ENCODE assay signal across 8 cellular contexts in genomic region chr17:21214777-21215541, GRCh38. TPM values are rescaled to one million over a fixed set of nuclear protein-coding genes. Genes with fewer than 3 reads are reported as not detected.
DNase-seq lines count a peak whose midpoint lies in the region; ATAC-seq and TF ChIP-seq lines count a peak whose summit lies in the region.

No MANE protein-coding gene starts in this region.

- H2BK5ac ChIP-seq in mesendoderm (ENCODE audit: low read length), result peak overlapping the region; percentile 51

- H3K27ac ChIP-seq in MM.1S (ENCODE audit: low read length) (peak overlapping the region; percentile 92; the same call in 1 of the 2 replicates), mesendoderm (ENCODE audit: low read depth, low read length) (peak overlapping the region; percentile 68), vagina (peak overlapping the region; percentile 85)

- ATAC-seq in GM21723 (IDR thresholded peaks at IDR 0.05; ENCODE audit: unreplicated experiment), result peak; percentile 20

- H4K20me1 ChIP-seq in MM.1S (ENCODE audit: insufficient read depth, low read length), result peaks cover 24% of the 10 kb centered on the region

- no peak overlapping the region for H2BK120ac ChIP-seq in mesendoderm (ENCODE audit: low read depth, low read length)

- peaks cover 64% of the 10 kb centered on the region for H3K4me1 Mint-ChIP-seq in dendritic cell treated with granulocyte-macrophage colony-stimulating factor and Interleukin-4, amounts not matched to agents 40 ng/mL and 50 ng/mL, for 4 days (ENCODE audit: low read depth)

- H3K9me3 ChIP-seq in MM.1S (replicated peaks; ENCODE audit: insufficient read depth, low read length) (no peaks in the 10 kb centered on the region), vagina (no peaks in the 10 kb centered on the region)

- peak overlapping the region; percentile 95 for H3K56ac ChIP-seq in mesendoderm (ENCODE audit: low read length)

- H3K36me3 Mint-ChIP-seq in dendritic cell treated with granulocyte-macrophage colony-stimulating factor and Interleukin-4, amounts not matched to agents 40 ng/mL and 50 ng/mL, for 4 days (ENCODE audit: low read depth), result peaks cover 42% of the 10 kb centered on the region

- H3F3A ChIP-seq in MM.1S (ENCODE audit: insufficient read depth, low read length), result peaks cover 6% of the 10 kb centered on the region; the same call in 1 of the 2 replicates

- H3K27me3 ChIP-seq in MM.1S (replicated peaks; ENCODE audit: insufficient read depth, low read length), result no peaks in the 10 kb centered on the region
- no peaks in the 10 kb centered on the region for H3K27me3 ChIP-seq in mesendoderm (ENCODE audit: insufficient read depth, low read length, poor library complexity)
- H3K27me3 ChIP-seq in vagina, result no peaks in the 10 kb centered on the region

- H3K4ac ChIP-seq in mesendoderm (ENCODE audit: low read depth, low read length), result peak overlapping the region; percentile 50

- H3K4me3 ChIP-seq in MM.1S (ENCODE audit: low read length) (peak overlapping the region; percentile 79), mesendoderm (ENCODE audit: low read length) (peak overlapping the region; percentile 53), vagina (peak overlapping the region; percentile 77 to 85)

- H3K79me2 ChIP-seq in MM.1S (ENCODE audit: low read length) (peaks cover 72% of the 10 kb centered on the region), mesendoderm (ENCODE audit: control insufficient read depth, insufficient read depth, low read length) (peaks cover 39% of the 10 kb centered on the region)

- no peaks in the 10 kb centered on the region for H3K27me3 Mint-ChIP-seq in dendritic cell treated with granulocyte-macrophage colony-stimulating factor and Interleukin-4, amounts not matched to agents 40 ng/mL and 50 ng/mL, for 4 days

- H4K8ac ChIP-seq in mesendoderm (ENCODE audit: low read depth, low read length), result no peak overlapping the region

- H3K4me1 ChIP-seq in MM.1S (ENCODE audit: low read length), result peaks cover 15% of the 10 kb centered on the region
- peaks cover 7% of the 10 kb centered on the region for H3K4me1 ChIP-seq in mesendoderm (ENCODE audit: control insufficient read depth, low read depth, low read length)
- H3K4me1 ChIP-seq in vagina, result peaks cover 50% of the 10 kb centered on the region

- no CpG with 5 or more reads among the region's 23 CpGs for WGBS in mesendoderm (ENCODE audit: extremely low coverage, insufficient coverage, low lambda C conversion rate)

- H2AFZ ChIP-seq in MM.1S (ENCODE audit: low read length), result peak overlapping the region; percentile 70

- H3K79me1 ChIP-seq in mesendoderm (ENCODE audit: low read length), result peaks cover 4% of the 10 kb centered on the region

- intact Hi-C loops in dendritic cell treated with granulocyte-macrophage colony-stimulating factor and Interleukin-4, amounts not matched to agents 40 ng/mL and 50 ng/mL, for 4 days (cut with micrococcal nuclease), result loop anchor here (1.0 to 5.0 kb wide), 4 partner anchors 38 to 173 kb away; partner anchors contain the start of genes DHRS7B, NATD1 and USP22
- intact Hi-C loops in vagina (cut with DNase I), result loop anchor here (10.0 kb wide), 2 partner anchors 50 to 90 kb away; partner anchors contain the start of gene DHRS7B

- TF ChIP-seq CTCF in MM.1S (IDR thresholded peaks at IDR 0.05; ENCODE audit: low read length), result no peak
- no peak for TF ChIP-seq CTCF in vagina (IDR thresholded peaks at IDR 0.05)

- H3K9me2 ChIP-seq in MM.1S (replicated peaks; ENCODE audit: insufficient read depth, low read length), result no peaks in the 10 kb centered on the region

- H3K4me2 ChIP-seq in MM.1S (ENCODE audit: low read depth, low read length), result peak overlapping the region; percentile 93
- H3K4me2 ChIP-seq in mesendoderm (ENCODE audit: low read length), result peak overlapping the region; percentile 93

- no peak overlapping the region for H3K23ac ChIP-seq in mesendoderm (ENCODE audit: low read length)

- no peak overlapping the region for H2AK5ac ChIP-seq in mesendoderm (ENCODE audit: low read length)

- no peak overlapping the region for H4K5ac ChIP-seq in mesendoderm (ENCODE audit: low read length)

- TF ChIP-seq POLR2A in vagina (IDR thresholded peaks at IDR 0.05), result no peak

- peak overlapping the region; percentile 87 for H3K4me3 Mint-ChIP-seq in dendritic cell treated with granulocyte-macrophage colony-stimulating factor and Interleukin-4, amounts not matched to agents 40 ng/mL and 50 ng/mL, for 4 days

- no peak overlapping the region for H3K18ac ChIP-seq in mesendoderm (ENCODE audit: low read length)

- no peak overlapping the region for H2BK15ac ChIP-seq in mesendoderm (replicated peaks; ENCODE audit: low read depth)

- no peaks in the 10 kb centered on the region for H3K9me3 Mint-ChIP-seq in dendritic cell treated with granulocyte-macrophage colony-stimulating factor and Interleukin-4, amounts not matched to agents 40 ng/mL and 50 ng/mL, for 4 days

- H3K27ac Mint-ChIP-seq in dendritic cell treated with granulocyte-macrophage colony-stimulating factor and Interleukin-4, amounts not matched to agents 40 ng/mL and 50 ng/mL, for 4 days, result peak overlapping the region; percentile 93

- DNase-seq in Daoy (ENCODE audit: low read depth), result peak; percentile 23
- no peak for DNase-seq in MM.1S
- DNase-seq in mesendoderm, result peak; percentile 84
- no peak for DNase-seq in vagina (ENCODE audit: extremely low spot score in 2 of 2)
- no peak for DNase-seq in stimulated activated CD4-positive, alpha-beta T cell treated with anti-CD3 and anti-CD28 coated beads, Interleukin-4, amount 100 ng/mL, for 4 hours
- no peak for DNase-seq in Ammon's horn (ENCODE audit: low spot score)

- H3K9ac ChIP-seq in MM.1S (ENCODE audit: low read length) (peak overlapping the region; percentile 91), mesendoderm (ENCODE audit: low read length) (peak overlapping the region; percentile 86)

- 0 out of 2 replicates have a peak, but pooled peaks cover 3% of the 10 kb centered on the region for H3K36me3 ChIP-seq in MM.1S (replicated peaks; ENCODE audit: insufficient read depth, low read length)
- H3K36me3 ChIP-seq in mesendoderm (ENCODE audit: control insufficient read depth, insufficient read depth, low read length), result peaks cover 3% of the 10 kb centered on the region
- H3K36me3 ChIP-seq in vagina, result no peaks in the 10 kb centered on the region

RNA-seq across cellular contexts. Expression of gene TMEM11, which starts 1.0 kb away (rescaled TPM):
- 18.6 and 21.0 TPM in 2 replicates for total RNA-seq in Daoy (2014; rRNA removed; shearing (Covaris generic))
- 46.0 TPM for polyA plus RNA-seq in mesendoderm (2013, experiment 1 of 2)
- polyA plus RNA-seq in mesendoderm (2013, experiment 2 of 2), result 46.4 TPM
- total RNA-seq in vagina, result 30.2 TPM

RNA-seq across cellular contexts. Expression of gene NATD1, which starts 38.3 kb away (rescaled TPM):
- 0.83 and 0.86 TPM in 2 replicates for total RNA-seq in Daoy (2014; rRNA removed; shearing (Covaris generic))
- 22.9 TPM for polyA plus RNA-seq in mesendoderm (2013, experiment 1 of 2)
- polyA plus RNA-seq in mesendoderm (2013, experiment 2 of 2), result 23.5 TPM
- total RNA-seq in vagina, result 4.2 TPM

Comparison
In these comparisons a context has a peak if more than half of its experiments do, and no peak if none do; other contexts are left out.
1. DNase-seq: peak in Daoy (single experiment) and mesendoderm (single experiment); none in MM.1S (single experiment), vagina (0 of 2), stimulated activated CD4-positive, alpha-beta T cell treated with anti-CD3 and anti-CD28 coated beads, Interleukin-4, amount 100 ng/mL, for 4 hours (0 of 2) and Ammon's horn (single experiment).
2. Peak in every context shown above with its lines, with median percentiles within 50 percentile points of each other: H3K27ac ChIP-seq and H3K4me3 ChIP-seq.